ENCODE assay signal across 1 cellular context in genomic region chr5:115169392-115170127, GRCh38.
A peak's percentile ranks its signal among the peaks of the same experiment; 100 is the strongest.
TF ChIP-seq lines count a peak whose summit lies in the region.

Gene TRIM36 (minus strand): TSS chr5:115169908. CDS start chr5:115169634, 274 bp downstream.

TF ChIP-seq in K562, 482 proteins besides CTCF, POLR2A, EP300 and RAD21 (continued from another document):
- TF ChIP-seq ZNF639 (CRISPR knock-in tag; conservative IDR thresholded peaks at IDR 0.05 in 1 of 2, IDR thresholded peaks at IDR 0.05 in 1 of 2), result no peak
- peak; percentile 49 for TF ChIP-seq ZFX (CRISPR knock-in tag; IDR thresholded peaks at IDR 0.05)
- TF ChIP-seq RFX7 (CRISPR knock-in tag; IDR thresholded peaks at IDR 0.05), result no peak
- TF ChIP-seq, protein P1, sequence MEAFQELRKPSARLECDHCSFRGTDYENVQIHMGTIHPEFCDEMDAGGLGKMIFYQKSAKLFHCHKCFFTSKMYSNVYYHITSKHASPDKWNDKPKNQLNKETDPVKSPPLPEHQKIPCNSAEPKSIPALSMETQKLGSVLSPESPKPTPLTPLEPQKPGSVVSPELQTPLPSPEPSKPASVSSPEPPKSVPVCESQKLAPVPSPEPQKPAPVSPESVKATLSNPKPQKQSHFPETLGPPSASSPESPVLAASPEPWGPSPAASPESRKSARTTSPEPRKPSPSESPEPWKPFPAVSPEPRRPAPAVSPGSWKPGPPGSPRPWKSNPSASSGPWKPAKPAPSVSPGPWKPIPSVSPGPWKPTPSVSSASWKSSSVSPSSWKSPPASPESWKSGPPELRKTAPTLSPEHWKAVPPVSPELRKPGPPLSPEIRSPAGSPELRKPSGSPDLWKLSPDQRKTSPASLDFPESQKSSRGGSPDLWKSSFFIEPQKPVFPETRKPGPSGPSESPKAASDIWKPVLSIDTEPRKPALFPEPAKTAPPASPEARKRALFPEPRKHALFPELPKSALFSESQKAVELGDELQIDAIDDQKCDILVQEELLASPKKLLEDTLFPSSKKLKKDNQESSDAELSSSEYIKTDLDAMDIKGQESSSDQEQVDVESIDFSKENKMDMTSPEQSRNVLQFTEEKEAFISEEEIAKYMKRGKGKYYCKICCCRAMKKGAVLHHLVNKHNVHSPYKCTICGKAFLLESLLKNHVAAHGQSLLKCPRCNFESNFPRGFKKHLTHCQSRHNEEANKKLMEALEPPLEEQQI (IDR thresholded peaks at IDR 0.05), result no peak
- TF ChIP-seq SP1 (CRISPR knock-in tag; IDR thresholded peaks at IDR 0.05), result peak; percentile 93
- no peak for TF ChIP-seq ZC3H8 (IDR thresholded peaks at IDR 0.05)
- no peak for TF ChIP-seq SMARCC2 (IDR thresholded peaks at IDR 0.05; ENCODE audit: low read depth)
- TF ChIP-seq, protein P2, sequence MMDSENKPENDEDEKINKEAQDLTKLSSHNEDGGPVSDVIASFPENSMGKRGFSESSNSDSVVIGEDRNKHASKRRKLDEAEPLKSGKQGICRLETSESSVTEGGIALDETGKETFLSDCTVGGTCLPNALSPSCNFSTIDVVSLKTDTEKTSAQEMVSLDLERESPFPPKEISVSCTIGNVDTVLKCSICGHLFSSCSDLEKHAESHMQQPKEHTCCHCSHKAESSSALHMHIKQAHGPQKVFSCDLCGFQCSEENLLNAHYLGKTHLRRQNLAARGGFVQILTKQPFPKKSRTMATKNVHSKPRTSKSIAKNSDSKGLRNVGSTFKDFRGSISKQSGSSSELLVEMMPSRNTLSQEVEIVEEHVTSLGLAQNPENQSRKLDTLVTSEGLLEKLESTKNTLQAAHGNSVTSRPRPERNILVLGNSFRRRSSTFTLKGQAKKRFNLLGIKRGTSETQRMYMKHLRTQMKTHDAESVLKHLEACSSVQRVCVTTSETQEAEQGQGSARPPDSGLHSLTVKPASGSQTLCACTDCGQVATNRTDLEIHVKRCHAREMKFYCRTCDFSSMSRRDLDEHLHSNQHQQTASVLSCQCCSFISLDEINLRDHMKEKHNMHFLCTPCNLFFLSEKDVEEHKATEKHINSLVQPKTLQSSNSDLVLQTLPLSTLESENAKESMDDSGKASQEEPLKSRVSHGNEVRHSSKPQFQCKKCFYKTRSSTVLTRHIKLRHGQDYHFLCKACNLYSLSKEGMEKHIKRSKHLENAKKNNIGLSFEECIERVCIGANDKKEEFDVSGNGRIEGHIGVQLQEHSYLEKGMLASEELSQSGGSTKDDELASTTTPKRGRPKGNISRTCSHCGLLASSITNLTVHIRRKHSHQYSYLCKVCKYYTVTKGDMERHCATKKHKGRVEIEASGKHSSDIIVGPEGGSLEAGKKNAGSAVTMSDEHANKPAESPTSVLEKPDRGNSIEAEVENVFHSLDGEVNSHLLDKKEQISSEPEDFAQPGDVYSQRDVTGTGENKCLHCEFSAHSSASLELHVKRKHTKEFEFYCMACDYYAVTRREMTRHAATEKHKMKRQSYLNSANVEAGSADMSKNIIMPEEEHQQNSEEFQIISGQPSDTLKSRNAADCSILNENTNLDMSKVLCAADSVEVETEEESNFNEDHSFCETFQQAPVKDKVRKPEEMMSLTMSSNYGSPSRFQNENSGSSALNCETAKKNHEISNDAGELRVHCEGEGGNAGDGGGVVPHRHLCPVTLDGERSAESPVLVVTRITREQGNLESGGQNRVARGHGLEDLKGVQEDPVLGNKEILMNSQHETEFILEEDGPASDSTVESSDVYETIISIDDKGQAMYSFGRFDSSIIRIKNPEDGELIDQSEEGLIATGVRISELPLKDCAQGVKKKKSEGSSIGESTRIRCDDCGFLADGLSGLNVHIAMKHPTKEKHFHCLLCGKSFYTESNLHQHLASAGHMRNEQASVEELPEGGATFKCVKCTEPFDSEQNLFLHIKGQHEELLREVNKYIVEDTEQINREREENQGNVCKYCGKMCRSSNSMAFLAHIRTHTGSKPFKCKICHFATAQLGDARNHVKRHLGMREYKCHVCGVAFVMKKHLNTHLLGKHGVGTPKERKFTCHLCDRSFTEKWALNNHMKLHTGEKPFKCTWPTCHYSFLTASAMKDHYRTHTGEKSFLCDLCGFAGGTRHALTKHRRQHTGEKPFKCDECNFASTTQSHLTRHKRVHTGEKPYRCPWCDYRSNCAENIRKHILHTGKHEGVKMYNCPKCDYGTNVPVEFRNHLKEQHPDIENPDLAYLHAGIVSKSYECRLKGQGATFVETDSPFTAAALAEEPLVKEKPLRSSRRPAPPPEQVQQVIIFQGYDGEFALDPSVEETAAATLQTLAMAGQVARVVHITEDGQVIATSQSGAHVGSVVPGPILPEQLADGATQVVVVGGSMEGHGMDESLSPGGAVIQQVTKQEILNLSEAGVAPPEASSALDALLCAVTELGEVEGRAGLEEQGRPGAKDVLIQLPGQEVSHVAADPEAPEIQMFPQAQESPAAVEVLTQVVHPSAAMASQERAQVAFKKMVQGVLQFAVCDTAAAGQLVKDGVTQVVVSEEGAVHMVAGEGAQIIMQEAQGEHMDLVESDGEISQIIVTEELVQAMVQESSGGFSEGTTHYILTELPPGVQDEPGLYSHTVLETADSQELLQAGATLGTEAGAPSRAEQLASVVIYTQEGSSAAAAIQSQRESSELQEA (IDR thresholded peaks at IDR 0.05; ENCODE audit: low read depth), result no peak
- TF ChIP-seq STAG1 (CRISPR knock-in tag; IDR thresholded peaks at IDR 0.05; ENCODE audit: borderline replicate concordance), result no peak
TF ChIP-seq in K562: peak in this region for 67.
